Comparison of ENCODE assay signal across 18 cellular contexts in genomic region chr17:78577296-78577695, GRCh38. TPM values are rescaled to one million over a fixed set of nuclear protein-coding genes. Genes with fewer than 3 reads are reported as not detected.
"Had no signal": no experiment of that assay in that cellular context is flagged by ENCODE, and none has a peak within 500 bp of the region (broad histone marks: within the 10 kb centered on the region; RNA-seq: fewer than 3 reads in every experiment).

DNAH17 (minus strand) TSS chr17:78577396; CDS start chr17:78575057, 2,339 bp downstream.

- DNase-seq: cerebellar nuclear complex; effector memory CD4-positive, alpha-beta T cell; islet precursor cell; mesendoderm; naive B cell; nephron progenitor cell; ovary; right lobe of liver; stimulated activated CD4-positive, alpha-beta T cell treated with anti-CD3 and anti-CD28 coated beads, Interleukin-4, amount 100 ng/mL, for 24 hours; upper lobe of right lung had no signal

- H3K27me3 Mint-ChIP-seq: stimulated activated memory B cell treated with anti-CD40 and anti-IgM and Interleukin-4, amounts not matched to agents 10 μg/mL and 1 μg/mL and 100 μg/mL, for 72 hours; stimulated activated naive CD8-positive, alpha-beta T cell treated with anti-CD3 and anti-CD28 coated beads, Interleukin-15, Interleukin-2, amounts not matched to agents 100 ng/mL and 50 ng/mL, for 24 hours had no signal

- H3K4me3 Mint-ChIP-seq: nephron progenitor cell; stimulated activated memory B cell treated with anti-CD40 and anti-IgM and Interleukin-4, amounts not matched to agents 10 μg/mL and 1 μg/mL and 100 μg/mL, for 72 hours; stimulated activated naive CD8-positive, alpha-beta T cell treated with anti-CD3 and anti-CD28 coated beads, Interleukin-15, Interleukin-2, amounts not matched to agents 100 ng/mL and 50 ng/mL, for 24 hours had no signal

- H3K36me3 ChIP-seq: ovary, right lobe of liver, tibial nerve, upper lobe of right lung, vagina had no signal

- H3K4me3 ChIP-seq: coronary artery, ovary, right lobe of liver, tibial nerve, upper lobe of right lung, vagina had no signal

- ATAC-seq: esophagus mucosa; right lobe of liver; stimulated activated memory B cell treated with anti-CD40 and anti-IgM and Interleukin-4, amounts not matched to agents 10 μg/mL and 1 μg/mL and 100 μg/mL, for 72 hours; upper lobe of right lung had no signal

- H3K4me1 ChIP-seq: right lobe of liver, tibial nerve, upper lobe of right lung, vagina had no signal

- H3K9me3 ChIP-seq: ovary, right lobe of liver, tibial nerve, upper lobe of right lung, vagina had no signal

- H3K27ac Mint-ChIP-seq: nephron progenitor cell; stimulated activated memory B cell treated with anti-CD40 and anti-IgM and Interleukin-4, amounts not matched to agents 10 μg/mL and 1 μg/mL and 100 μg/mL, for 72 hours; stimulated activated naive CD8-positive, alpha-beta T cell treated with anti-CD3 and anti-CD28 coated beads, Interleukin-15, Interleukin-2, amounts not matched to agents 100 ng/mL and 50 ng/mL, for 24 hours had no signal

- H3K27me3 ChIP-seq: ovary, right lobe of liver, upper lobe of right lung, vagina had no signal

- H3K36me3 Mint-ChIP-seq: naive B cell; stimulated activated memory B cell treated with anti-CD40 and anti-IgM and Interleukin-4, amounts not matched to agents 10 μg/mL and 1 μg/mL and 100 μg/mL, for 72 hours had no signal

- H3K9me3 Mint-ChIP-seq: naive B cell; nephron progenitor cell; stimulated activated memory B cell treated with anti-CD40 and anti-IgM and Interleukin-4, amounts not matched to agents 10 μg/mL and 1 μg/mL and 100 μg/mL, for 72 hours; stimulated activated naive CD8-positive, alpha-beta T cell treated with anti-CD3 and anti-CD28 coated beads, Interleukin-15, Interleukin-2, amounts not matched to agents 100 ng/mL and 50 ng/mL, for 24 hours had no signal

- H3K27ac ChIP-seq: coronary artery, ovary, right lobe of liver, tibial nerve, upper lobe of right lung, vagina had no signal

RNA-seq across cellular contexts. Expression of gene DNAH17, which starts in this region (rescaled TPM):
- total RNA-seq: fibroblast of lung, glomerular endothelial cell had no signal
